Comparison of ENCODE assay signal across 8 cellular contexts in genomic region chr14:34496679-34497513, GRCh38. TPM values are rescaled to one million over a fixed set of nuclear protein-coding genes. Genes with fewer than 3 reads are reported as not detected.
DNase-seq lines count a peak whose midpoint lies in the region; ATAC-seq, FAIRE-seq and TF ChIP-seq lines count a peak whose summit lies in the region.

No MANE protein-coding gene starts in this region.

- DNase-seq in MG63: peak; percentile 90
- peak; percentile 10 for DNase-seq in cerebellar cortex (ENCODE audit: low spot score)
- peak; percentile 87 for DNase-seq in kidney
- DNase-seq in spleen: no peak
- DNase-seq in activated CD8-positive, alpha-beta memory T cell treated with anti-CD3 and anti-CD28 coated beads for 24 hours: no peak
- no peak for DNase-seq in GF-D8 (lab: John Stamatoyannopoulos, UW)
- no peak for DNase-seq in stimulated activated naive CD4-positive, alpha-beta T cell (lab: John Stamatoyannopoulos, UW)

- no peak for TF ChIP-seq POLR2A in spleen (IDR thresholded peaks at IDR 0.05)

- TF ChIP-seq CTCF in kidney (IDR thresholded peaks at IDR 0.05; ENCODE audit: borderline replicate concordance, extremely low read depth, insufficient read depth): no peak
- TF ChIP-seq CTCF in spleen (IDR thresholded peaks at IDR 0.05 in 8 of 11, conservative IDR thresholded peaks at IDR 0.05 in 3 of 11): no peak

- no peak overlapping the region for H3K9ac ChIP-seq in kidney (ENCODE audit: low read length in 2 of 2)

- 49 to 72% (median 53%) methylated on average over 14 of the region's 14 CpGs for WGBS in spleen, 5 donors

- H3K9me3 ChIP-seq in MG63 (no peaks in the 10 kb centered on the region), kidney (ENCODE audit: control insufficient read depth in 1 of 2, low read length in 2 of 2) (no peaks in the 10 kb centered on the region), spleen (no peaks in the 10 kb centered on the region)

- no peak for FAIRE-seq in kidney (lab: Jason Lieb, UNC)

- H3K36me3 ChIP-seq in MG63: no peaks in the 10 kb centered on the region
- H3K36me3 ChIP-seq in kidney (ENCODE audit: control insufficient read depth in 1 of 2, insufficient read depth in 2 of 2, low read length in 2 of 2): no peaks in the 10 kb centered on the region
- no peaks in the 10 kb centered on the region for H3K36me3 ChIP-seq in spleen

- H3K27me3 ChIP-seq in MG63 (no peaks in the 10 kb centered on the region), spleen (replicated peaks in 1 of 7) (no peaks in the 10 kb centered on the region)

- H3K4me1 ChIP-seq in kidney (ENCODE audit: control insufficient read depth in 1 of 2, insufficient read depth in 1 of 2, low read depth in 1 of 2, low read length in 2 of 2): no peaks in the 10 kb centered on the region
- H3K4me1 ChIP-seq in spleen: peaks cover 0 to 11% (median 3%) of the 10 kb centered on the region in 6 donors

- peak overlapping the region; percentile 32 to 36 for H3K27ac ChIP-seq in kidney (ENCODE audit: low read depth in 2 of 2, low read length in 2 of 2)
- H3K27ac ChIP-seq in spleen: peak overlapping the region in 6 of 8 donors; percentile 53 to 76 (median 64)

- ATAC-seq in GM19455 (IDR thresholded peaks at IDR 0.05; ENCODE audit: unreplicated experiment): no peak

- no peak overlapping the region for H3K4me3 ChIP-seq in MG63
- no peak overlapping the region for H3K4me3 ChIP-seq in kidney (ENCODE audit: low read length in 2 of 2)
- H3K4me3 ChIP-seq in spleen: no peak overlapping the region

- intact Hi-C loops in kidney (cut with DNase I): no loop called here
- intact Hi-C loops in spleen (cut with DNase I; ENCODE audit: low total_unique reads): no loop called here

RNA-seq across cellular contexts. Expression of gene SPTSSA, which starts 34.9 kb away (rescaled TPM):
- total RNA-seq in MG63 (2014; rRNA removed; shearing (Covaris generic); ENCODE audit: low replicate concordance): 6.9 and 17.1 TPM in 2 replicates
- total RNA-seq in kidney: 17.4 TPM
- 19.2 TPM for polyA plus RNA-seq in kidney (ENCODE audit: insufficient read depth, low read depth, low replicate concordance)
- total RNA-seq in spleen: 10 to 100 TPM in 4 of 7 donors, 1 to 10 TPM in 3; 8.9 to 16.7 (median 10.2) TPM
- 10 to 100 TPM; 12.9 to 16.6 (median 15.8) TPM for polyA plus RNA-seq in spleen

RNA-seq across cellular contexts. Expression of gene EAPP, which starts 42.6 kb away (rescaled TPM):
- total RNA-seq in MG63 (2014; rRNA removed; shearing (Covaris generic); ENCODE audit: low replicate concordance): 26.5 and 28.7 TPM in 2 replicates
- 43.3 TPM for total RNA-seq in kidney
- 46.0 TPM for polyA plus RNA-seq in kidney (ENCODE audit: insufficient read depth, low read depth, low replicate concordance)
- 10 to 100 TPM; 26.7 to 44.3 (median 35.2) TPM for total RNA-seq in spleen
- 10 to 100 TPM; 30.2 to 44.9 (median 44.0) TPM for polyA plus RNA-seq in spleen

Comparison
In these comparisons a context has a peak if more than half of its experiments do, and no peak if none do; other contexts are left out.
1. DNase-seq: peak in MG63 (single experiment), cerebellar cortex (single experiment) and kidney (single experiment); none in spleen (single experiment), activated CD8-positive, alpha-beta memory T cell treated with anti-CD3 and anti-CD28 coated beads for 24 hours (single experiment), GF-D8 (single experiment) and stimulated activated naive CD4-positive, alpha-beta T cell (0 of 6).